ENCODE assay signal across 17 cellular contexts in genomic region chr11:131609921-131610320, GRCh38.
"Had no signal": no experiment of that assay in that cellular context is flagged by ENCODE, and none has a peak within 500 bp of the region (broad histone marks: within the 10 kb centered on the region; RNA-seq: fewer than 3 reads in every experiment).

No MANE protein-coding gene starts in this region.

- H3K36me3 Mint-ChIP-seq: activated naive CD8-positive, alpha-beta T cell treated with anti-CD3 and anti-CD28 coated beads for 36 hours; T-cell had no signal

- DNase-seq: activated CD4-positive, alpha-beta T cell treated with anti-CD3 and anti-CD28 coated beads for 36 hours; activated CD8-positive, alpha-beta memory T cell treated with anti-CD3 and anti-CD28 coated beads, Interleukin-2, amount 50 U/mL, for 4 hours; activated CD8-positive, alpha-beta T cell treated with anti-CD3 and anti-CD28 coated beads for 36 hours; activated gamma-delta T cell treated with Interleukin-2 at 50 U/mL for 16 hours; activated naive CD8-positive, alpha-beta T cell treated with anti-CD3 and anti-CD28 coated beads for 36 hours; activated T-cell treated with anti-CD3 and anti-CD28 coated beads, Interleukin-2, amount 50 U/mL, for 72 hours; aorta; erythroblast; nephron progenitor cell; retina; stimulated activated CD4-positive, alpha-beta T cell treated with anti-CD3 and anti-CD28 coated beads, Interleukin-4, amount 100 ng/mL, for 4 hours; stimulated activated naive CD8-positive, alpha-beta T cell treated with anti-CD3 and anti-CD28 coated beads, Interleukin-15, amount 100 ng/mL, for 72 hours; T-cell; T1000; WERI-Rb-1 had no signal

- H3K4me1 Mint-ChIP-seq: activated CD4-positive, alpha-beta T cell treated with anti-CD3 and anti-CD28 coated beads for 36 hours; activated naive CD8-positive, alpha-beta T cell treated with anti-CD3 and anti-CD28 coated beads for 36 hours; stimulated activated naive CD8-positive, alpha-beta T cell treated with anti-CD3 and anti-CD28 coated beads, Interleukin-15, amount 100 ng/mL, for 72 hours; T-cell had no signal

- H3K27ac ChIP-seq: tibial nerve, vagina, WERI-Rb-1 had no signal

- H3K4me3 Mint-ChIP-seq: activated CD4-positive, alpha-beta T cell treated with anti-CD3 and anti-CD28 coated beads for 36 hours; activated CD8-positive, alpha-beta T cell treated with anti-CD3 and anti-CD28 coated beads for 36 hours; activated naive CD8-positive, alpha-beta T cell treated with anti-CD3 and anti-CD28 coated beads for 36 hours; activated T-cell treated with anti-CD3 and anti-CD28 coated beads, Interleukin-2, amount 50 U/mL, for 72 hours; nephron progenitor cell; stimulated activated naive CD8-positive, alpha-beta T cell treated with anti-CD3 and anti-CD28 coated beads, Interleukin-15, amount 100 ng/mL, for 72 hours; T-cell had no signal

- H3K9me3 Mint-ChIP-seq: nephron progenitor cell had no signal

- H3K27ac Mint-ChIP-seq: activated CD4-positive, alpha-beta T cell treated with anti-CD3 and anti-CD28 coated beads for 36 hours; activated CD8-positive, alpha-beta T cell treated with anti-CD3 and anti-CD28 coated beads for 36 hours; activated naive CD8-positive, alpha-beta T cell treated with anti-CD3 and anti-CD28 coated beads for 36 hours; activated T-cell treated with anti-CD3 and anti-CD28 coated beads, Interleukin-2, amount 50 U/mL, for 72 hours; nephron progenitor cell; stimulated activated naive CD8-positive, alpha-beta T cell treated with anti-CD3 and anti-CD28 coated beads, Interleukin-15, amount 100 ng/mL, for 72 hours; T-cell had no signal

- H3K36me3 ChIP-seq: tibial nerve, vagina, WERI-Rb-1 had no signal

- H3K4me3 ChIP-seq: tibial nerve, vagina had no signal

- H3K27me3 ChIP-seq: tibial nerve, vagina had no signal

- H3K9me3 ChIP-seq: tibial nerve, vagina had no signal

- H3K4me1 ChIP-seq: tibial nerve, vagina had no signal
